Comparison of ENCODE assay signal across 2 cellular contexts in the genomic region with DNA sequence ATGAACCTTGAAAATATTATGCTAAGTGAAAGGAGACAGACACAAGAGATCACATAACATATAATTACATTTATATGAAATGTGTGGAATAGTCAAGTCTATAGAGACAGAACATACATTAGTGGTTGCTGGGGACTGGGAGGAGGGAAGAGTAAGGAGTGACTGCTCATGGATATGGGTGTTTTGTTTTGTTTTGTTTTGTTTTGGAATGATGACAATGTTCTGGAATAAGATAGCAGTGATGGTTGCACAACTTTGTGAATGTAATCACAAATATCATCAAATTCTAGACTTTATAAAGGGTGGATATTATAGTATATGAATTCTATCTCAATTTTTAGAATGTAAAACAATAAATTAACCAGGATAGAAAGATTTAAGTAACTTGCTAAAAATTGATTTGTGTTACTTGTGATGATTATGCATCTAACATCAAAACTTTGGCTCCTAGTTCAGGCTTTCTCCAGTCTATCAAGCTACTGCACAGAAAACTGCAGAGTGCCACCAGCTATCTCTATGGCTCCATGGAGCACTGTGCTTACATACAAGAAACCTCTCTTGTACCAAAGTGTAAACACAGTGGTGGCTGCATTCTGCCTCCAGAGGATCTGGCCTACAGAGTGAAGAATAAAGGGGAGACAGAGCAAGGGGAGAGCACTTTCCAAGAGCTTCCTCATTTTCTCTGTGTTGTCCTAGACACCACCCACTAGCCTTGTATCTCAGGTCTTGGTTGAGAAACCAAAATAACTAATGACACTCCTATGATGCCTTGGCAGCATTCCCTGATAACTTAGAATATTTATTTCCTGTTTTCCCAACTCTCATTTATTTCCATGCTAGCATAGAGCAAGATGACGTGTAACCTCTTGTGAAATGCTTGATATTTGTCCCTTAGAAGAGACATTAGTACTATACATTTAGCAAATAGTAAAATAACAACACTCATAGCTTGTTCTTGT.
TF ChIP-seq lines count a peak whose summit lies in the region.

No MANE protein-coding gene starts in this region.

TF ChIP-seq in HEK293, 187 proteins besides CTCF, POLR2A, EP300 and RAD21 (continued from another document):
- TF ChIP-seq KLF16 (tag by site-specific recombination; IDR thresholded peaks at IDR 0.05), result no peak

TF ChIP-seq in HEK293T, 16 proteins besides CTCF, POLR2A, EP300 and RAD21 (continued from another document):
- TF ChIP-seq ELF4 (IDR thresholded peaks at IDR 0.05) (no peak), L3MBTL2 (conservative IDR thresholded peaks at IDR 0.05) (no peak), LEF1 (IDR thresholded peaks at IDR 0.05; ENCODE audit: borderline replicate concordance) (no peak)
